ENCODE assay signal across 23 cellular contexts in genomic region chr10:123577921-123578461, GRCh38.
DNase-seq lines count a peak whose midpoint lies in the region; ATAC-seq, FAIRE-seq and TF ChIP-seq lines count a peak whose summit lies in the region.
"Had no signal": no experiment of that assay in that cellular context is flagged by ENCODE, and none has a peak within 500 bp of the region (broad histone marks: within the 10 kb centered on the region; RNA-seq: fewer than 3 reads in every experiment).

No MANE protein-coding gene starts in this region.

- ATAC-seq in body of pancreas = no peak
- ATAC-seq: A549, GM23338 had no signal

- H3K27ac ChIP-seq in HEK293 (ENCODE audit: extremely low read depth, low read depth, low read length) (no peak overlapping the region), endodermal cell (ENCODE audit: low read depth, low read length) (no peak overlapping the region), Peyer's patch (no peak overlapping the region), body of pancreas (no peak overlapping the region)
- H3K27ac ChIP-seq: A549; BLaER1 treated with 17β-estradiol and CSF1 and Interleukin-3, amounts not matched to agents 10 nM and 100 nM had no signal

- no peak for TF ChIP-seq CTCF in HEK293 (tag by site-specific recombination; IDR thresholded peaks at IDR 0.05)
- no peak for TF ChIP-seq CTCF in LNCaP clone FGC (IDR thresholded peaks at IDR 0.05; ENCODE audit: control insufficient read depth, extremely low read depth, insufficient read depth)
- TF ChIP-seq CTCF in endodermal cell (conservative IDR thresholded peaks at IDR 0.05) = no peak
- no peak for TF ChIP-seq CTCF in Peyer's patch (IDR thresholded peaks at IDR 0.05)
- TF ChIP-seq CTCF in D721Med (IDR thresholded peaks at IDR 0.05; ENCODE audit: insufficient read depth, missing control alignments) = no peak
- TF ChIP-seq CTCF in body of pancreas (IDR thresholded peaks at IDR 0.05) = no peak

- no peaks in the 10 kb centered on the region for H3K36me3 ChIP-seq in HEK293 (ENCODE audit: control insufficient read depth in 2 of 2, insufficient read depth in 1 of 2, low read length in 2 of 2)
- H3K36me3 ChIP-seq in endodermal cell (ENCODE audit: control insufficient read depth, insufficient read depth, low read length) = no peaks in the 10 kb centered on the region
- H3K36me3 ChIP-seq in Peyer's patch = no peaks in the 10 kb centered on the region
- H3K36me3 ChIP-seq in body of pancreas (replicated peaks in 1 of 2; ENCODE audit: insufficient read depth in 1 of 2, low read depth in 2 of 2) = no peaks in the 10 kb centered on the region
- H3K36me3 ChIP-seq: BE2C; BLaER1 treated with 17β-estradiol and CSF1 and Interleukin-3, amounts not matched to agents 10 nM and 100 nM; HAP-1 had no signal

- H3K4me3 ChIP-seq in HEK293 (ENCODE audit: low read depth, low read length) (no peak overlapping the region), LNCaP clone FGC (ENCODE audit: low read depth, low read length) (no peak overlapping the region), endodermal cell (ENCODE audit: low read length) (no peak overlapping the region), Peyer's patch (no peak overlapping the region), body of pancreas (no peak overlapping the region)
- H3K4me3 ChIP-seq: A549; BLaER1 treated with 17β-estradiol and CSF1 and Interleukin-3, amounts not matched to agents 10 nM and 100 nM; GM23338; HAP-1 had no signal

- 89 to 90% methylated on average over 4 of the region's 4 CpGs for WGBS in endodermal cell (ENCODE audit: insufficient coverage in 1 of 2, insufficient read length in 1 of 2), 2 experiments
- WGBS in body of pancreas, 2 donors = 44 to 50% methylated on average over 2 to 4 of the region's 4 CpGs

- CTCF ChIA-PET in HEK293 (lab: Yijun Ruan, JAX) = interaction anchor here (6.4 kb wide), 1 partner anchor 389 kb away, joined by 89 read pairs; no protein-coding TSS in a partner anchor

- H3K27ac Mint-ChIP-seq in endodermal cell = no peak overlapping the region
- H3K27ac Mint-ChIP-seq: CD14-positive monocyte; CD4-positive, alpha-beta T cell; CD8-positive, alpha-beta memory T cell; GM23338 had no signal

- FAIRE-seq in D721Med (lab: Jason Lieb, UNC) = no peak
- FAIRE-seq: A549, GM12891, GM18507 had no signal

- H3K4me1 ChIP-seq in HEK293 (ENCODE audit: control insufficient read depth, insufficient read depth, low read length) (0 out of 2 replicates have a peak, but pooled peaks cover 2% of the 10 kb centered on the region), endodermal cell (ENCODE audit: control insufficient read depth, insufficient read depth, low read length) (no peaks in the 10 kb centered on the region), Peyer's patch (peaks cover 0 to 2% (median 0%) of the 10 kb centered on the region in 4 donors), body of pancreas (no peaks in the 10 kb centered on the region)
- H3K4me1 ChIP-seq: A549, BE2C, HAP-1 had no signal

- H3K9me3 ChIP-seq in HEK293 (ENCODE audit: control insufficient read depth, insufficient read depth, low read depth, low read length) (no peaks in the 10 kb centered on the region), endodermal cell (ENCODE audit: control insufficient read depth, low read length) (no peaks in the 10 kb centered on the region), Peyer's patch (no peaks in the 10 kb centered on the region), body of pancreas (no peaks in the 10 kb centered on the region)
- H3K9me3 ChIP-seq: A549; BE2C; BLaER1 treated with 17β-estradiol and CSF1 and Interleukin-3, amounts not matched to agents 10 nM and 100 nM; HAP-1 had no signal

- POLR2A ChIA-PET in HEK293 (lab: Yijun Ruan, JAX) = no interaction called here

- no peaks in the 10 kb centered on the region for H3K4me1 Mint-ChIP-seq in endodermal cell
- H3K4me1 Mint-ChIP-seq: CD14-positive monocyte; CD8-positive, alpha-beta memory T cell; GM23338 had no signal

- TF ChIP-seq POLR2A in Peyer's patch (IDR thresholded peaks at IDR 0.05) = no peak
- TF ChIP-seq POLR2A in body of pancreas (IDR thresholded peaks at IDR 0.05) = no peak

- peak; percentile 7 for DNase-seq in LNCaP clone FGC (ENCODE audit: low read depth)
- peak; percentile 24 for DNase-seq in endodermal cell
- DNase-seq in mesenteric fat pad (ENCODE audit: low spot score) = peak; percentile 43
- no peak for DNase-seq in Peyer's patch
- no peak for DNase-seq in D721Med (ENCODE audit: insufficient read length, low spot score)
- DNase-seq in body of pancreas = no peak
- DNase-seq: 8988T; ACHN; AML-193; BE2C; CD4-positive, alpha-beta T cell; CD8-positive, alpha-beta memory T cell; DMS53; DMS79 treated with DMSO at 0.1 percent for 48 hours; GF-D8 had no signal

- no peaks in the 10 kb centered on the region for H3K9me3 Mint-ChIP-seq in endodermal cell
- H3K9me3 Mint-ChIP-seq: CD4-positive, alpha-beta T cell; CD8-positive, alpha-beta memory T cell; GM23338 had no signal

- H3K27me3 ChIP-seq in endodermal cell (ENCODE audit: control insufficient read depth, insufficient read depth, low read length, poor library complexity, severe bottlenecking) (peaks cover 32% of the 10 kb centered on the region), Peyer's patch (no peaks in the 10 kb centered on the region), body of pancreas (peaks cover 0 to 4% of the 10 kb centered on the region in 2 donors)

- H3K9ac ChIP-seq in endodermal cell (ENCODE audit: extremely low read depth, low read length, poor library complexity, severe bottlenecking) = no peak overlapping the region
- H3K9ac ChIP-seq: BLaER1 treated with 17β-estradiol and CSF1 and Interleukin-3, amounts not matched to agents 10 nM and 100 nM had no signal

- no peak overlapping the region for H3K4me3 Mint-ChIP-seq in endodermal cell
- H3K4me3 Mint-ChIP-seq: CD14-positive monocyte; CD4-positive, alpha-beta T cell; CD8-positive, alpha-beta memory T cell; GM23338 had no signal

- no peaks in the 10 kb centered on the region for H3K36me3 Mint-ChIP-seq in endodermal cell (ENCODE audit: low read depth)
- H3K36me3 Mint-ChIP-seq: CD14-positive monocyte; CD8-positive, alpha-beta memory T cell had no signal

- intact Hi-C loops in body of pancreas (cut with DNase I) = loop anchor here (5.0 to 10.0 kb wide), 2 partner anchors 389 to 817 kb away; no protein-coding TSS in a partner anchor

- H3K27me3 Mint-ChIP-seq in endodermal cell (ENCODE audit: insufficient read depth) = peaks cover 35% of the 10 kb centered on the region

TF ChIP-seq in HEK293, 187 proteins besides CTCF, POLR2A, EP300 and RAD21:
- TF ChIP-seq ZNF776 (tag by site-specific recombination; IDR thresholded peaks at IDR 0.05; ENCODE audit: borderline replicate concordance) = no peak
- TF ChIP-seq ZBTB17 (tag by site-specific recombination; IDR thresholded peaks at IDR 0.05) = peak; percentile 58
- TF ChIP-seq ZNF292 (tag by site-specific recombination; IDR thresholded peaks at IDR 0.05; ENCODE audit: borderline replicate concordance, low read depth) = no peak
- 0 out of 2 replicates have a peak, but pooled peaks have one; percentile 3 for TF ChIP-seq ZSCAN4 (tag by site-specific recombination; IDR thresholded peaks at IDR 0.05)
- no peak for TF ChIP-seq ZNF394 (tag by site-specific recombination; IDR thresholded peaks at IDR 0.05; ENCODE audit: borderline replicate concordance)
TF ChIP-seq in HEK293: peak in this region for 2.

Comparison
In these comparisons a context has a peak if more than half of its experiments do, and no peak if none do; other contexts are left out.
1. DNase-seq: peak in LNCaP clone FGC (single experiment), endodermal cell (single experiment) and mesenteric fat pad (single experiment); none in Peyer's patch (0 of 3), D721Med (single experiment) and body of pancreas (0 of 4).